15 cellular contexts compared by ENCODE assay signal in the genomic region with DNA sequence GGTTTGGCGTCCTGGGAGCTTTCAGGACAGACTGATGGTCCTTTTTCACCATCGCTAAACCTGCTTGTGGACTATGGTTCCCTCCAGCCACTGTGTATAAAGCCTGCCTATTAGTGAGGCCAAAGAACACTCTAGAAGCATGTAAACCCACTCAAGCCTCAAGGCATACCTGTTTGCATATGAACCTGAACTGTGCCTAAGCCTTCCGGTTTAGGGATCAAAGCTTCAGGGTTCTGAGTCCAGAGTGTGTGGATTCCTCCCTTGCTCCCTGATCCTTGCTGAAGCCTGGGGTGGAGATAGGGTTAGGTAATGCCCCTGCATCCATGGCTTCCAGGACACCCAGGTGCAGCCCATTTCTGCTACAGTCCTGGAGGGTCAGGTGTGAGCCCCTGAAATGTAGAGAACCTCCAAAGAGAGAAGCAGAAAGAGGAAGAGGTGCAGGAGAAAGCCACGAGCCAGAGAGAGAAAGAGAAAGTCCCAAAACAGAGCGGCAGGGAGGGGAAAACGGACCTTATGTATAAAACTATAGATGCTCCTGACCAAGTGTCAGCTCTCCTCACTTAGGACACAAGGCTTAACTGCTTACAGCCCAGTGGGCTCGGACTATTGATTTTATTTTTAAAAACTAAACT.
DNase-seq lines count a peak whose midpoint lies in the region; ATAC-seq, FAIRE-seq and TF ChIP-seq lines count a peak whose summit lies in the region.
"Had no signal": no experiment of that assay in that cellular context is flagged by ENCODE, and none has a peak within 500 bp of the region (broad histone marks: within the 10 kb centered on the region; RNA-seq: fewer than 3 reads in every experiment).

No MANE protein-coding gene starts in this region.

- DNase-seq in HepG2 (ENCODE audit: low spot score) = peak; percentile 55
- no peak for DNase-seq in right lobe of liver
- no peak for DNase-seq in lower lobe of right lung
- DNase-seq in upper lobe of right lung = no peak
- no peak for DNase-seq in tibial nerve (ENCODE audit: low spot score in 2 of 2)
- no peak for DNase-seq in C1 segment of cervical spinal cord (lab: John Stamatoyannopoulos, UW)
- DNase-seq: H7, hippocampal formation, MV-4-11, NCI-H446 had no signal

- CTCF ChIA-PET in HepG2 (lab: Yijun Ruan, JAX; ENCODE audit: low intra/inter-chr PET ratio, low total read pairs) = no interaction called here

- H3K27me3 Mint-ChIP-seq in activated T-helper 17 cell treated with anti-CD3 and anti-CD28 coated beads, Interleukin-2, amount 50 U/mL, for 72 hours = no peaks in the 10 kb centered on the region

- H3K27ac ChIP-seq in HepG2 (ENCODE audit: extremely low read length, insufficient read depth, low read length) = no peak overlapping the region
- no peak overlapping the region for H3K27ac ChIP-seq in right lobe of liver
- no peak overlapping the region for H3K27ac ChIP-seq in lower lobe of right lung
- H3K27ac ChIP-seq in upper lobe of right lung = peak overlapping the region; percentile 30
- peak overlapping the region in 1 of 4 donors; percentile 50 for H3K27ac ChIP-seq in tibial nerve

- peak overlapping the region; percentile 3 to 57 (median 3); a peak in 2 of 6 replicates for H3K4me3 ChIP-seq in HepG2 (replicated peaks in 1 of 3; ENCODE audit: insufficient read depth in 1 of 3, low read depth in 2 of 3, low read length in 3 of 3)
- no peak overlapping the region for H3K4me3 ChIP-seq in right lobe of liver
- H3K4me3 ChIP-seq in lower lobe of right lung = peak overlapping the region; percentile 39
- H3K4me3 ChIP-seq in upper lobe of right lung = peak overlapping the region; percentile 35
- H3K4me3 ChIP-seq in tibial nerve = peak overlapping the region in 1 of 4 donors; percentile 34

- H3K9ac ChIP-seq in HepG2 (ENCODE audit: insufficient read depth, low read depth, low read length) = no peak overlapping the region

- WGBS in HepG2 (ENCODE audit: low lambda C conversion rate) = 5% methylated on average over 7 of the region's 7 CpGs
- 53% methylated on average over 4 of the region's 7 CpGs for WGBS in right lobe of liver (ENCODE audit: insufficient coverage, low coverage, low lambda C conversion rate, missing lambda C conversion rate)
- WGBS in tibial nerve, 2 donors = 78 to 84% methylated on average over 7 of the region's 7 CpGs

- in situ Hi-C loops in HepG2 (cut with HindIII; ENCODE audit: extremely low pct_ligation_motif_present, low pct_unique_long_range_greater_than_20kb) = no loop called here

- TF ChIP-seq POLR2A in HepG2 (IDR thresholded peaks at IDR 0.05; ENCODE audit: insufficient read depth in 1 of 2, low read depth in 2 of 2, low read length in 2 of 2) (no peak), right lobe of liver (IDR thresholded peaks at IDR 0.05) (no peak), tibial nerve (IDR thresholded peaks at IDR 0.05) (no peak)

- H3K4me3 Mint-ChIP-seq in activated T-helper 17 cell treated with anti-CD3 and anti-CD28 coated beads, Interleukin-2, amount 50 U/mL, for 72 hours = peak overlapping the region; percentile 99

- no peaks in the 10 kb centered on the region for H4K20me1 ChIP-seq in HepG2 (ENCODE audit: insufficient read depth, low read length)

- POLR2A ChIA-PET in HepG2 (lab: Yijun Ruan, JAX) = no interaction called here

- BruUV-seq in HepG2 (replicated peaks; lab: Mats Ljungman, UMichigan) = no TSS peak

- TF ChIP-seq EP300 in HepG2 (IDR thresholded peaks at IDR 0.05; ENCODE audit: low read depth in 2 of 2, low read length in 2 of 2) (no peak), HepG2 (CRISPR knock-in tag; IDR thresholded peaks at IDR 0.05; ENCODE audit: borderline replicate concordance) (no peak), tibial nerve (IDR thresholded peaks at IDR 0.05) (no peak)

- H3K4me2 ChIP-seq in HepG2 (ENCODE audit: low read depth, low read length) = peak overlapping the region; percentile 63

- H3K79me2 ChIP-seq in HepG2 (ENCODE audit: insufficient read depth, low read length) = no peaks in the 10 kb centered on the region

- H3K36me3 ChIP-seq in HepG2 (replicated peaks in 1 of 2; ENCODE audit: control insufficient read depth in 1 of 2, insufficient read depth in 2 of 2, low read length in 2 of 2) (no peaks in the 10 kb centered on the region), right lobe of liver (no peaks in the 10 kb centered on the region), lower lobe of right lung (no peaks in the 10 kb centered on the region), upper lobe of right lung (no peaks in the 10 kb centered on the region), tibial nerve (no peaks in the 10 kb centered on the region)

- TF ChIP-seq RAD21 in HepG2 (CRISPR knock-in tag; IDR thresholded peaks at IDR 0.05) = no peak

- TF ChIP-seq CTCF in HepG2 (CRISPR knock-in tag; IDR thresholded peaks at IDR 0.05) (0 out of 2 replicates have a peak, but pooled peaks have one; percentile 12), right lobe of liver (IDR thresholded peaks at IDR 0.05) (no peak), lower lobe of right lung (IDR thresholded peaks at IDR 0.05) (no peak), upper lobe of right lung (IDR thresholded peaks at IDR 0.05) (no peak), tibial nerve (IDR thresholded peaks at IDR 0.05) (no peak)

- H3K27me3 ChIP-seq in HepG2 (ENCODE audit: control insufficient read depth in 1 of 2, insufficient read depth in 2 of 2, low read length in 2 of 2) (peaks cover 0 to 10% of the 10 kb centered on the region in 2 experiments; a peak in 3 of 5 replicates), right lobe of liver (no peaks in the 10 kb centered on the region), lower lobe of right lung (ENCODE audit: low read depth) (no peaks in the 10 kb centered on the region), upper lobe of right lung (no peaks in the 10 kb centered on the region), tibial nerve (no peaks in the 10 kb centered on the region)

- H3K4me1 ChIP-seq in HepG2 (ENCODE audit: insufficient read depth, low read length) (peaks cover 30% of the 10 kb centered on the region), right lobe of liver (peaks cover 0 to 11% (median 2%) of the 10 kb centered on the region in 4 donors), lower lobe of right lung (no peaks in the 10 kb centered on the region), upper lobe of right lung (no peaks in the 10 kb centered on the region), tibial nerve (peaks cover 0 to 4% (median 0%) of the 10 kb centered on the region in 4 donors)

- peak overlapping the region; percentile 90 for H3K27ac Mint-ChIP-seq in activated T-helper 17 cell treated with anti-CD3 and anti-CD28 coated beads, Interleukin-2, amount 50 U/mL, for 72 hours
- H3K27ac Mint-ChIP-seq: progenitor cell of endocrine pancreas had no signal

- intact Hi-C loops in HepG2 (cut with micrococcal nuclease; ENCODE audit: unreplicated experiment) (loop anchor here (5.0 to 10.0 kb wide), 3 partner anchors 114 to 333 kb away; no protein-coding TSS in a partner anchor), right lobe of liver (cut with DNase I) (no loop called here), lower lobe of right lung (cut with DNase I) (no loop called here), upper lobe of right lung (cut with DNase I) (no loop called here)

- H3K9me3 ChIP-seq in HepG2 (ENCODE audit: low read length) = no peaks in the 10 kb centered on the region
- H3K9me3 ChIP-seq in right lobe of liver = no peaks in the 10 kb centered on the region
- no peaks in the 10 kb centered on the region for H3K9me3 ChIP-seq in lower lobe of right lung
- no peaks in the 10 kb centered on the region for H3K9me3 ChIP-seq in upper lobe of right lung
- no peaks in the 10 kb centered on the region for H3K9me3 ChIP-seq in tibial nerve

- H3K36me3 Mint-ChIP-seq in activated T-helper 17 cell treated with anti-CD3 and anti-CD28 coated beads, Interleukin-2, amount 50 U/mL, for 72 hours (ENCODE audit: low read depth) = no peaks in the 10 kb centered on the region

- FAIRE-seq in HepG2 (lab: Jason Lieb, UNC) = no peak
- FAIRE-seq: GM18507, TTC549 had no signal

- H3K9me3 Mint-ChIP-seq in activated T-helper 17 cell treated with anti-CD3 and anti-CD28 coated beads, Interleukin-2, amount 50 U/mL, for 72 hours = no peaks in the 10 kb centered on the region

- H2AFZ ChIP-seq in HepG2 (ENCODE audit: low read length) = no peak overlapping the region

- peak; percentile 89 for ATAC-seq in HepG2
- no peak for ATAC-seq in right lobe of liver
- ATAC-seq in activated T-helper 17 cell treated with anti-CD3 and anti-CD28 coated beads, Interleukin-2, amount 50 U/mL, for 72 hours (replicated peaks) = peak; percentile 10
- ATAC-seq in lower lobe of right lung = no peak
- no peak for ATAC-seq in upper lobe of right lung
- no peak for ATAC-seq in GM19467 (IDR thresholded peaks at IDR 0.05; ENCODE audit: unreplicated experiment)

- peaks cover 52% of the 10 kb centered on the region for H3K4me1 Mint-ChIP-seq in activated T-helper 17 cell treated with anti-CD3 and anti-CD28 coated beads, Interleukin-2, amount 50 U/mL, for 72 hours

TF ChIP-seq in HepG2, 621 proteins besides CTCF, POLR2A, EP300 and RAD21 (continues in another document):
- peak; percentile 77 for TF ChIP-seq PAXIP1 (CRISPR knock-in tag; conservative IDR thresholded peaks at IDR 0.05)
- TF ChIP-seq ZNF292 (CRISPR knock-in tag; IDR thresholded peaks at IDR 0.05; ENCODE audit: borderline replicate concordance, low read depth) = no peak
- TF ChIP-seq ZNF331 (CRISPR knock-in tag; IDR thresholded peaks at IDR 0.05) = 0 out of 2 replicates have a peak, but pooled peaks have one; percentile 44
- TF ChIP-seq MED8 (CRISPR knock-in tag; IDR thresholded peaks at IDR 0.05; ENCODE audit: insufficient replicate concordance) = no peak

Comparison
In these comparisons a context has a peak if more than half of its experiments do, and no peak if none do; other contexts are left out.
1. ATAC-seq: peak in HepG2 (single experiment) and activated T-helper 17 cell treated with anti-CD3 and anti-CD28 coated beads, Interleukin-2, amount 50 U/mL, for 72 hours (single experiment); none in right lobe of liver (0 of 4), lower lobe of right lung (0 of 2), upper lobe of right lung (single experiment) and GM19467 (single experiment).
2. H3K4me3 ChIP-seq: peak in HepG2 (3 of 3), lower lobe of right lung (single experiment) and upper lobe of right lung (single experiment); none in right lobe of liver (0 of 3).